8 cellular contexts compared by ENCODE assay signal in the genomic region with DNA sequence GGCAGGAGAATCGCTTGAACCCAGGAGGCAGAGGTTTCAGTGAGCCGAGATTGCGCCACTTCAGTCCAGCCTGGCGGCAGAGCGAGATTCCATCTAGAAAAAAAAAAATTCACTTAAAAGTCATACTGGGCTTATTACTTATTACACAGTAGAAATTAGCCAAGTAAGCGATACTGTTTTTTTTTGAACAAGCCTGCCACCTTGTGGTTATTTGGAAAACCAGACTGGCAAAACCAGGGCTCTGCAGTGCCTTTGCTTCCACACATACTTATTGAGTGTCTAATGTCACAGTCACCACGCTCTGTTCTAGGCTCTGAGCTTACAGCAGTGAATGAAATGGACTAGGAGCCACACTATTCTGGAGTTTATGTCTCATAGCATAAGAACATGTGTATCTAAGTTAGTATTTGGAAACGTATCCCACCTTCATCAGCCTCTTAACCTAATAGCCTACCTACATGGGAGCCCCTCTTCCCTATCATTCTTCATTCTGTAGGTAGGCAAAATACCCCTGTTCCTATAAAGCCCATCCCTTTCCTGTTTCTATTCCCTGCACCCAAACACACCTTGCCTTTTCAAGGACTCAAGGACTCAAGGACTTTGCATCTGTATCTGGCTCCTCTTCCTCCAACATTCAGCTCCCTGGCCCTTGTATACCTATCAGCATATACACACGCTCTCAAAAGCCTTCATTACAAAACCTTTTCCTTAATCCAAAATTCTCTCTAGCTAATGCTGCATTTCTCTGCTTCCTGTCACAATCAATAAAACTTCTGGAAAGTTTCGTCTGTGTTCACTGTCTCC. TPM values are rescaled to one million over a fixed set of nuclear protein-coding genes. Genes with fewer than 3 reads are reported as not detected.
DNase-seq lines count a peak whose midpoint lies in the region; ATAC-seq and TF ChIP-seq lines count a peak whose summit lies in the region.

No MANE protein-coding gene starts in this region.

- no peak overlapping the region for H3K4me3 ChIP-seq in LNCaP clone FGC (ENCODE audit: low read depth, low read length)
- H3K4me3 ChIP-seq in PC-9, result no peak overlapping the region

- no peaks in the 10 kb centered on the region for H3K79me2 ChIP-seq in PC-9 (ENCODE audit: low read depth)

- H3K36me3 ChIP-seq in PC-9 (ENCODE audit: low read depth), result no peaks in the 10 kb centered on the region

- intact Hi-C loops in PC-9 (cut with micrococcal nuclease; ENCODE audit: unreplicated experiment), result loop anchor here (1.0 to 5.0 kb wide), 7 partner anchors 412 to 1042 kb away; partner anchors contain the start of gene ZNF622

- H3K9me3 ChIP-seq in PC-9 (ENCODE audit: insufficient read depth, low read depth), result no peaks in the 10 kb centered on the region

- CTCF ChIA-PET in PC-9 (lab: Charles Lee), result interaction anchor here (0.6 to 1.4 kb wide), 8 partner anchors 11 to 1043 kb away, joined by 3 to 6 read pairs (median 4); no protein-coding TSS in a partner anchor

- H3K27me3 Mint-ChIP-seq in memory B cell, result no peaks in the 10 kb centered on the region

- peak; percentile 62 for ATAC-seq in GM21737 (IDR thresholded peaks at IDR 0.05; ENCODE audit: unreplicated experiment)
- ATAC-seq in memory B cell (ENCODE audit: low read depth), result peak; percentile 69

- no peaks in the 10 kb centered on the region for H3F3A ChIP-seq in PC-9 (ENCODE audit: insufficient read depth, low read depth)

- H3K27ac Mint-ChIP-seq in memory B cell, result no peak overlapping the region

- H3K9me2 ChIP-seq in PC-9 (ENCODE audit: insufficient read depth), result no peaks in the 10 kb centered on the region

- TF ChIP-seq CTCF in LNCaP clone FGC (IDR thresholded peaks at IDR 0.05; ENCODE audit: control insufficient read depth, extremely low read depth, insufficient read depth), result peak; percentile 65
- peak; percentile 85 for TF ChIP-seq CTCF in PC-9 (conservative IDR thresholded peaks at IDR 0.05)

- peaks cover 3% of the 10 kb centered on the region for H3K4me1 Mint-ChIP-seq in memory B cell

- DNase-seq in ELR (ENCODE audit: low read depth) (peak; percentile 84), LNCaP clone FGC (ENCODE audit: low read depth) (peak; percentile 41), PC-9 (peak; percentile 73 to 79), ecto neural progenitor cell (ENCODE audit: low spot score) (peak; percentile 52), memory B cell (ENCODE audit: low spot score in 2 of 2) (peak; percentile 20 to 36), NCI-H1436 treated with DMSO at 0.1 percent for 48 hours (lab: John Stamatoyannopoulos, UW) (no peak)
- no peak for DNase-seq in NK-92 treated with Interleukin-12 subunit alpha and Interleukin-12 subunit beta, amount 100 ng/mL, for 24 hours (lab: John Stamatoyannopoulos, UW)

- H3K4me1 ChIP-seq in PC-9 (replicated peaks; ENCODE audit: insufficient read depth), result no peaks in the 10 kb centered on the region

- H3K27me3 ChIP-seq in PC-9 (ENCODE audit: insufficient read depth, low read depth), result no peaks in the 10 kb centered on the region

- H4K20me1 ChIP-seq in PC-9 (ENCODE audit: insufficient read depth), result no peaks in the 10 kb centered on the region

- H3K4me2 ChIP-seq in PC-9, result peak overlapping the region; percentile 24; the same call in 1 of the 2 replicates

- POLR2A ChIA-PET in PC-9 (lab: Charles Lee; ENCODE audit: unreplicated experiment), result interaction anchor here (0.7 kb wide), 1 partner anchor 357 kb away, joined by 3 read pairs; no protein-coding TSS in a partner anchor

- H2AFZ ChIP-seq in PC-9, result no peak overlapping the region

- no peaks in the 10 kb centered on the region for H3K36me3 Mint-ChIP-seq in memory B cell

- BruUV-seq in PC-9 (replicated peaks; lab: Mats Ljungman, UMichigan), result no TSS peak

- no peak overlapping the region for H3K27ac ChIP-seq in PC-9

- H3K9me3 Mint-ChIP-seq in memory B cell, result no peaks in the 10 kb centered on the region

- no peak overlapping the region for H3K4me3 Mint-ChIP-seq in memory B cell

RNA-seq across cellular contexts. Expression of gene BASP1, which starts 13.9 kb away (rescaled TPM):
- not detected in 2 replicates for total RNA-seq in PC-9 (2021)

Comparison
In these comparisons a context has a peak if more than half of its experiments do, and no peak if none do; other contexts are left out.
1. DNase-seq: peak in ELR (single experiment), LNCaP clone FGC (single experiment), PC-9 (2 of 2), ecto neural progenitor cell (single experiment) and memory B cell (2 of 2); none in NK-92 treated with Interleukin-12 subunit alpha and Interleukin-12 subunit beta, amount 100 ng/mL, for 24 hours (single experiment) and NCI-H1436 treated with DMSO at 0.1 percent for 48 hours (single experiment).